In the genomic region with DNA sequence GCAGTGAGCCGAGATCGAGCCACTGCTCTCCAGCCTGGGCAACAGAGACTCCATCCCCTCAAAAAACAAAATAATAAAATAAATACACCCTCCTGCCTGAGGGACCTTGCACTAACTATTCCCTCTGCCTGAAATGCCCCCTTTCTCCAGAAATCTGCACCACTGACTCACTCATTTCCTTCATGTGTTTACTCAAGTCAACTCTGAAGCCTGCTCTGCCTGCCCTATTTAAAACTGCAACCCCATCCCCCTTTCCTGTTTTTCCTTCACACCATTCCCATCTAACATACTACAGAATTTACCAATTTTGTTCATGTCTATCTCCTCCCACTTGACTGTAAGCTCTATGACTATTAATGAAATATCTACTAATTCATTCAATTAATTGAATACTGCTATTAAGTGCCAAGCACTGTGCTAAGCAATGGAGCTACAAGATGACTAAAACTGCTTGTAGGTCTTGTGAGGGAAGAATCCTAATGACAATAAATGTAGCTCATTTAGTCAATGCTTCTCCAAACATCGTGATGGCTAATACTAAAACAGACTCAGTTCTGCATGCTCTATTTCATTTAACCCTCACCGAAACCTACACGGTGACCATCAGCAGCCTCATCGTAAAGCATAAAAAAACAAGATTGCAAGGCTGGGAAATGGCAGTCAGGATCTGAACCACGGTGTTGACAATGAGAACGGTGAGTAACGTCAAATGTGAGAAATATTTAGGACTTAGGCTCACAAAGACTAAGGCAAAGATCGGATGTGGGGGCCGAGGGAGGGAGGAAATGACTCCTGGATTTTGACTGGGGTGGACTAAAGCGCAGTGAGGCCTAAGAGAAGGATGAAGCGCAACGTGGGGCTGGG, we compare ENCODE assay signal across 8 cellular contexts. TPM values are rescaled to one million over a fixed set of nuclear protein-coding genes. Genes with fewer than 3 reads are reported as not detected.
DNase-seq lines count a peak whose midpoint lies in the region; ATAC-seq and TF ChIP-seq lines count a peak whose summit lies in the region.

No MANE protein-coding gene starts in this region.

- TF ChIP-seq CTCF in cardiac fibroblast (IDR thresholded peaks at IDR 0.05; ENCODE audit: low read depth, low read length) = no peak

- H3K4me1 ChIP-seq in mesendoderm (ENCODE audit: control insufficient read depth, low read depth, low read length) (peaks cover 8% of the 10 kb centered on the region), aorta (ENCODE audit: control insufficient read depth in 1 of 2, insufficient read depth in 2 of 2, low read length in 2 of 2) (no peaks in the 10 kb centered on the region)

- peaks cover 6% of the 10 kb centered on the region for H3K36me3 Mint-ChIP-seq in T-helper 2 cell treated with Interferon-gamma antibody and Interleukin-4, amounts not matched to agents 5 μg/mL and 100 μg/mL, for 36 hours (ENCODE audit: low read depth)

- H3K4me2 ChIP-seq in mesendoderm (ENCODE audit: low read length) = peak overlapping the region; percentile 28

- no peak overlapping the region for H4K8ac ChIP-seq in mesendoderm (ENCODE audit: low read depth, low read length)

- peak overlapping the region; percentile 31 for H3K18ac ChIP-seq in mesendoderm (ENCODE audit: low read length)

- ATAC-seq in aorta (ENCODE audit: low FRiP score) (no peak), GM19395 (IDR thresholded peaks at IDR 0.05; ENCODE audit: unreplicated experiment) (no peak)

- peaks cover 10% of the 10 kb centered on the region for H3K79me2 ChIP-seq in mesendoderm (ENCODE audit: control insufficient read depth, insufficient read depth, low read length)

- peaks cover 2% of the 10 kb centered on the region for H3K27me3 Mint-ChIP-seq in T-helper 2 cell treated with Interferon-gamma antibody and Interleukin-4, amounts not matched to agents 5 μg/mL and 100 μg/mL, for 36 hours (ENCODE audit: low read depth)

- H2BK5ac ChIP-seq in mesendoderm (ENCODE audit: low read length) = peak overlapping the region; percentile 3

- no peak overlapping the region for H3K23ac ChIP-seq in mesendoderm (ENCODE audit: low read length)

- peaks cover 2% of the 10 kb centered on the region for H3K79me1 ChIP-seq in mesendoderm (ENCODE audit: low read length)

- H3K4me1 Mint-ChIP-seq in T-helper 2 cell treated with Interferon-gamma antibody and Interleukin-4, amounts not matched to agents 5 μg/mL and 100 μg/mL, for 36 hours (ENCODE audit: low read depth) = peaks cover 39% of the 10 kb centered on the region

- peak overlapping the region; percentile 91 for H3K4me3 Mint-ChIP-seq in T-helper 2 cell treated with Interferon-gamma antibody and Interleukin-4, amounts not matched to agents 5 μg/mL and 100 μg/mL, for 36 hours

- no peak overlapping the region for H2AK5ac ChIP-seq in mesendoderm (ENCODE audit: low read length)

- H3K9me3 ChIP-seq in aorta (ENCODE audit: control insufficient read depth, low read length) = no peaks in the 10 kb centered on the region

- H3K36me3 ChIP-seq in mesendoderm (ENCODE audit: control insufficient read depth, insufficient read depth, low read length) (peaks cover 3% of the 10 kb centered on the region), aorta (ENCODE audit: control insufficient read depth in 1 of 2, insufficient read depth in 2 of 2, low read length in 1 of 2) (peaks cover 2% of the 10 kb centered on the region in 2 donors)

- H3K4ac ChIP-seq in mesendoderm (ENCODE audit: low read depth, low read length) = peak overlapping the region; percentile 61

- H3K27ac Mint-ChIP-seq in T-helper 2 cell treated with Interferon-gamma antibody and Interleukin-4, amounts not matched to agents 5 μg/mL and 100 μg/mL, for 36 hours = peak overlapping the region; percentile 92

- no peak overlapping the region for H2BK15ac ChIP-seq in mesendoderm (replicated peaks; ENCODE audit: low read depth)

- H2BK120ac ChIP-seq in mesendoderm (ENCODE audit: low read depth, low read length) = no peak overlapping the region

- WGBS in mesendoderm (ENCODE audit: extremely low coverage, insufficient coverage, low lambda C conversion rate) = no CpG with 5 or more reads among the region's 14 CpGs
- WGBS in aorta, 2 donors = 4 to 6% methylated on average over 14 of the region's 14 CpGs

- no peaks in the 10 kb centered on the region for H3K9me3 Mint-ChIP-seq in T-helper 2 cell treated with Interferon-gamma antibody and Interleukin-4, amounts not matched to agents 5 μg/mL and 100 μg/mL, for 36 hours

- H4K5ac ChIP-seq in mesendoderm (ENCODE audit: low read length) = no peak overlapping the region

- peak overlapping the region; percentile 79 for H3K9ac ChIP-seq in mesendoderm (ENCODE audit: low read length)

- H3K27ac ChIP-seq in mesendoderm (ENCODE audit: low read depth, low read length) (peak overlapping the region; percentile 66), aorta (ENCODE audit: low read depth in 1 of 2, low read length in 2 of 2) (peak overlapping the region; percentile 68 to 85)

- no peak for DNase-seq in T-helper 2 cell treated with Interferon-gamma antibody and Interleukin-4, amounts not matched to agents 5 μg/mL and 100 μg/mL, for 36 hours (ENCODE audit: low spot score)
- DNase-seq in T-helper 2 cell (no peak), NCI-H2171 (lab: John Stamatoyannopoulos, UW) (peak; percentile 57), cardiac fibroblast (ENCODE audit: low read depth in 2 of 2) (peak; percentile 75 to 88), mesendoderm (peak; percentile 53), aorta (no peak), NCI-H1930 (lab: John Stamatoyannopoulos, UW) (no peak)

- intact Hi-C loops in aorta (cut with DNase I) = loop anchor here in 1 of 2 donors (5.0 kb wide), 1 partner anchor 35 kb away; a partner anchor contains a TSS

- peak overlapping the region; percentile 90 for H3K56ac ChIP-seq in mesendoderm (ENCODE audit: low read length)

- H3K27me3 ChIP-seq in mesendoderm (ENCODE audit: insufficient read depth, low read length, poor library complexity) (no peaks in the 10 kb centered on the region), aorta (ENCODE audit: control insufficient read depth in 1 of 2, insufficient read depth in 2 of 2, low read length in 1 of 2) (no peaks in the 10 kb centered on the region)

- peak overlapping the region; percentile 76 to 95 for H3K4me3 ChIP-seq in cardiac fibroblast (replicated peaks in 1 of 2; ENCODE audit: low read depth in 2 of 2, low read length in 2 of 2)
- peak overlapping the region; percentile 28 for H3K4me3 ChIP-seq in mesendoderm (ENCODE audit: low read length)
- peak overlapping the region; percentile 37 to 67 for H3K4me3 ChIP-seq in aorta (ENCODE audit: low read length in 2 of 2)

RNA-seq across cellular contexts. Expression of a gene that starts 0.7 kb away (rescaled TPM):
- 22.1 TPM for polyA plus RNA-seq in mesendoderm (2013, experiment 1 of 2)
- 20.5 TPM for polyA plus RNA-seq in mesendoderm (2013, experiment 2 of 2)
- total RNA-seq in aorta = 10 to 100 TPM; 14.1 to 21.1 TPM
- 10 to 100 TPM in 1 of 2 donors, 1 to 10 TPM in 1; 3.5 to 16.6 TPM for polyA plus RNA-seq in aorta

RNA-seq across cellular contexts. Expression of a gene that starts 35.9 kb away (rescaled TPM):
- 35.1 TPM for polyA plus RNA-seq in mesendoderm (2013, experiment 1 of 2)
- polyA plus RNA-seq in mesendoderm (2013, experiment 2 of 2) = 34.9 TPM
- 10 to 100 TPM; 58.4 to 66.2 TPM for total RNA-seq in aorta
- polyA plus RNA-seq in aorta = 10 to 100 TPM in 1 of 2 donors, 1 to 10 TPM in 1; 8.8 to 11.0 TPM

RNA-seq across cellular contexts. Expression of a gene that starts 58.3 kb away (rescaled TPM):
- polyA plus RNA-seq in mesendoderm (2013, experiment 1 of 2) = 245 TPM
- polyA plus RNA-seq in mesendoderm (2013, experiment 2 of 2) = 252 TPM
- 10 to 100 TPM; 84.9 to 91.2 TPM for total RNA-seq in aorta
- 10 to 100 TPM; 57.0 to 61.8 TPM for polyA plus RNA-seq in aorta

Comparison
In these comparisons a context has a peak if more than half of its experiments do, and no peak if none do; other contexts are left out.
1. DNase-seq: peak in NCI-H2171 (single experiment), cardiac fibroblast (2 of 2) and mesendoderm (single experiment); none in T-helper 2 cell treated with Interferon-gamma antibody and Interleukin-4, amounts not matched to agents 5 μg/mL and 100 μg/mL, for 36 hours (single experiment), T-helper 2 cell (0 of 5), aorta (0 of 2) and NCI-H1930 (0 of 2).
2. H3K4me3 ChIP-seq: peak in every context shown above with its lines; median percentile 86 in cardiac fibroblast; 52 in aorta; 28 in mesendoderm.